3 cellular contexts compared by ENCODE assay signal in the genomic region with DNA sequence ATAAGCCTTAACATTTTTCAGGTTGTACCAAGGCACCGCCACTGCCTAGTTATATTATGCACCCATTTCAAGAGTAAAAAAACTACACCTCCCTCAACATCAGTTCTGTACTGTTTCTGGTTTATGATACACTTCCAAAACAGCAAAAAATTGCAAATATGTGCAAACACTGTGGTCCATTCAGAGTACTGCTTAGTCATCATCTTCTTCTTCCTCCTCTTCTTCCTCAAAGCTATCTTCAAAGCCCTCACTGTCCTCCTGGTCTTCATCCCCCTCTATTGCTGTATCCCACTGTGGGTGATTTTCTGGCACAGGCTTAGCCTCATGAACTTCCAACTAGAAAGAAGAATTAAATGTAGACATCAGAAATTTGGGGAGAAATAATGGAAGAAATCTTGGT. TPM values are rescaled to one million over a fixed set of nuclear protein-coding genes. Genes with fewer than 3 reads are reported as not detected.
"Had no signal": no experiment of that assay in that cellular context is flagged by ENCODE, and none has a peak within 500 bp of the region (broad histone marks: within the 10 kb centered on the region; RNA-seq: fewer than 3 reads in every experiment).

No MANE protein-coding gene starts in this region.

RNA-seq across cellular contexts. Expression of gene SCML4, which starts 47.4 kb away (rescaled TPM):
- total RNA-seq: fibroblast of lung, glomerular endothelial cell, kidney epithelial cell had no signal
- polyA plus RNA-seq: fibroblast of lung had no signal
